Comparison of ENCODE assay signal across 1 cellular context in genomic region chr17:63516910-63517824, GRCh38.
TF ChIP-seq lines count a peak whose summit lies in the region.

No MANE protein-coding gene starts in this region.

TF ChIP-seq in GM12878, 131 proteins besides CTCF, POLR2A, EP300 and RAD21:
- TF ChIP-seq PRDM15 (CRISPR knock-in tag; IDR thresholded peaks at IDR 0.05) (no peak), NFYA (IDR thresholded peaks at IDR 0.05; ENCODE audit: borderline replicate concordance, low read depth, low read length) (no peak), IKZF2 (IDR thresholded peaks at IDR 0.05) (peak in 1 of 2 experiments; percentile 33; a peak in 1 of 4 replicates), SPI1 (IDR thresholded peaks at IDR 0.05; ENCODE audit: borderline replicate concordance, insufficient read depth, low read depth, low read length) (no peak), POU2F2 (IDR thresholded peaks at IDR 0.05; ENCODE audit: borderline replicate concordance, low read depth, low read length) (no peak), MEF2A (IDR thresholded peaks at IDR 0.05; ENCODE audit: insufficient read depth, low read depth, low read length) (no peak), NRF1 (conservative IDR thresholded peaks at IDR 0.05; ENCODE audit: low read depth, low read length) (no peak)
